26 cellular contexts compared by ENCODE assay signal in genomic region chr10:21191512-21191911, GRCh38.
DNase-seq lines count a peak whose midpoint lies in the region; ATAC-seq, FAIRE-seq and TF ChIP-seq lines count a peak whose summit lies in the region.
"Had no signal": no experiment of that assay in that cellular context is flagged by ENCODE, and none has a peak within 500 bp of the region (broad histone marks: within the 10 kb centered on the region; RNA-seq: fewer than 3 reads in every experiment).

No MANE protein-coding gene starts in this region.

- H3K27ac ChIP-seq in PC-3 (ENCODE audit: low read length) (peak overlapping the region; percentile 75), pancreas (no peak overlapping the region), psoas muscle (no peak overlapping the region)
- H3K27ac ChIP-seq: BLaER1 treated with 17β-estradiol and CSF1 and Interleukin-3, amounts not matched to agents 10 nM and 100 nM; GM23248; neural progenitor cell; VCaP had no signal

- POLR2A ChIA-PET in PC-3 (lab: Charles Lee; ENCODE audit: unreplicated experiment), result interaction anchor here (0.9 kb wide), 1 partner anchor 16 kb away, joined by 6 read pairs; no protein-coding TSS in a partner anchor

- BruUV-seq in Calu3 (replicated peaks; lab: Mats Ljungman, UMichigan) (no TSS peak), PC-3 (replicated peaks; lab: Mats Ljungman, UMichigan) (no TSS peak)

- DNase-seq in Calu3 (peak; percentile 44), PC-3 (peak; percentile 90), dermis microvascular lymphatic vessel endothelial cell (ENCODE audit: low read depth in 2 of 2) (peak; percentile 69 to 76), pancreas (no peak), NCI-H446 treated with DMSO at 0.1 percent for 48 hours (lab: John Stamatoyannopoulos, UW) (no peak), psoas muscle (no peak)
- no peak for DNase-seq in stimulated activated CD4-positive, alpha-beta T cell treated with anti-CD3 and anti-CD28 coated beads, Interleukin-4, amount 100 ng/mL, for 4 hours
- DNase-seq: activated CD4-positive, alpha-beta T cell treated with anti-CD3 and anti-CD28 coated beads, Interleukin-2, amount 10 ng/mL, durations not matched to agents 7 days and 5 days; activated T-cell treated with anti-CD3 and anti-CD28 coated beads, Interleukin-2, amount 50 U/mL, for 4 hours; GM23248; HFFc6; kidney glomerular epithelial cell; NCI-H1092 treated with DMSO at 0.1 percent for 48 hours; NCI-H2029; NCI-H2227 treated with DMSO at 0.1 percent for 48 hours; NCI-H69; posterior cingulate gyrus; RPMI8226; stimulated activated CD4-positive, alpha-beta T cell treated with anti-CD3 and anti-CD28 coated beads, Interleukin-4, amount 100 ng/mL, for 24 hours; substantia nigra had no signal

- ATAC-seq in PC-3 (peak; percentile 54), pancreas (peak in 3 of 4 donors; percentile 39 to 70 (median 62)), psoas muscle (no peak), GM18870 (IDR thresholded peaks at IDR 0.05; ENCODE audit: unreplicated experiment) (no peak)
- ATAC-seq: activated T-cell treated with anti-CD3 and anti-CD28 coated beads, Interleukin-2, amount 50 U/mL, for 4 hours; sciatic nerve; stimulated activated memory B cell treated with anti-CD40 and anti-IgM and Interleukin-4, amounts not matched to agents 10 μg/mL and 1 μg/mL and 100 μg/mL, for 72 hours had no signal

- TF ChIP-seq CTCF in Calu3 (IDR thresholded peaks at IDR 0.05; ENCODE audit: unreplicated experiment) (no peak), PC-3 (conservative IDR thresholded peaks at IDR 0.05; ENCODE audit: low read depth, low read length) (no peak), pancreas (IDR thresholded peaks at IDR 0.05) (no peak), psoas muscle (IDR thresholded peaks at IDR 0.05) (no peak)

- peak overlapping the region; percentile 40 for H3K4me2 ChIP-seq in PC-3 (ENCODE audit: low read length)
- H3K4me2 ChIP-seq: BLaER1 treated with 17β-estradiol and CSF1 and Interleukin-3, amounts not matched to agents 10 nM and 100 nM; neural progenitor cell had no signal

- H3K9me3 ChIP-seq in PC-3 (ENCODE audit: low read length) (no peaks in the 10 kb centered on the region), pancreas (no peaks in the 10 kb centered on the region), psoas muscle (peaks cover 7% of the 10 kb centered on the region)
- H3K9me3 ChIP-seq: BLaER1 treated with 17β-estradiol and CSF1 and Interleukin-3, amounts not matched to agents 10 nM and 100 nM had no signal

- H3K36me3 ChIP-seq in PC-3 (ENCODE audit: low read depth, low read length) (no peaks in the 10 kb centered on the region), pancreas (no peaks in the 10 kb centered on the region), psoas muscle (ENCODE audit: insufficient read depth in 1 of 2, low read depth in 1 of 2) (no peaks in the 10 kb centered on the region)
- H3K36me3 ChIP-seq: BLaER1 treated with 17β-estradiol and CSF1 and Interleukin-3, amounts not matched to agents 10 nM and 100 nM; neural progenitor cell had no signal

- no peaks in the 10 kb centered on the region for H3K9me3 Mint-ChIP-seq in Calu3 (ENCODE audit: low read depth, unreplicated experiment)
- H3K9me3 Mint-ChIP-seq: activated CD4-positive, alpha-beta T cell treated with anti-CD3 and anti-CD28 coated beads, Interleukin-2, amount 10 ng/mL, durations not matched to agents 7 days and 5 days; stimulated activated memory B cell treated with anti-CD40 and anti-IgM and Interleukin-4, amounts not matched to agents 10 μg/mL and 1 μg/mL and 100 μg/mL, for 72 hours had no signal

- no peaks in the 10 kb centered on the region for H3K9me2 ChIP-seq in PC-3 (replicated peaks; ENCODE audit: low read length)

- H3K27ac Mint-ChIP-seq in Calu3 (ENCODE audit: unreplicated experiment), result peak overlapping the region; percentile 89
- H3K27ac Mint-ChIP-seq: activated CD4-positive, alpha-beta T cell treated with anti-CD3 and anti-CD28 coated beads, Interleukin-2, amount 10 ng/mL, durations not matched to agents 7 days and 5 days; HFFc6; neural progenitor cell; stimulated activated memory B cell treated with anti-CD40 and anti-IgM and Interleukin-4, amounts not matched to agents 10 μg/mL and 1 μg/mL and 100 μg/mL, for 72 hours had no signal

- CTCF ChIA-PET in Calu3 (lab: Charles Lee), result interaction anchor here (0.5 to 1.8 kb wide), 6 partner anchors 10 to 94 kb away, joined by 3 to 5 read pairs (median 3); no protein-coding TSS in a partner anchor
- CTCF ChIA-PET in PC-3 (lab: Charles Lee), result interaction anchor here (0.6 kb wide), 1 partner anchor 560 kb away, joined by 3 read pairs; no protein-coding TSS in a partner anchor

- H2AFZ ChIP-seq in PC-3 (ENCODE audit: low read length), result no peak overlapping the region
- H2AFZ ChIP-seq: GM23248, neural progenitor cell had no signal

- no peaks in the 10 kb centered on the region for H3K79me2 ChIP-seq in PC-3 (ENCODE audit: low read length)

- no peaks in the 10 kb centered on the region for H3K27me3 ChIP-seq in PC-3 (ENCODE audit: low read length)
- no peaks in the 10 kb centered on the region for H3K27me3 ChIP-seq in pancreas
- no peaks in the 10 kb centered on the region for H3K27me3 ChIP-seq in psoas muscle (ENCODE audit: insufficient read depth in 3 of 3, low read length in 2 of 3)
- H3K27me3 ChIP-seq: BLaER1 treated with 17β-estradiol and CSF1 and Interleukin-3, amounts not matched to agents 10 nM and 100 nM; neural progenitor cell had no signal

- H3K9ac ChIP-seq in PC-3 (ENCODE audit: low read length), result 0 out of 2 replicates have a peak overlapping the region, but pooled peaks have one; percentile 10
- H3K9ac ChIP-seq: BLaER1 treated with 17β-estradiol and CSF1 and Interleukin-3, amounts not matched to agents 10 nM and 100 nM; GM23248; neural progenitor cell had no signal

- H3F3A ChIP-seq in PC-3 (ENCODE audit: low read length, unreplicated experiment), result no peaks in the 10 kb centered on the region

- H3K36me3 Mint-ChIP-seq in Calu3 (ENCODE audit: insufficient read depth, unreplicated experiment), result peaks cover 11% of the 10 kb centered on the region
- H3K36me3 Mint-ChIP-seq: stimulated activated memory B cell treated with anti-CD40 and anti-IgM and Interleukin-4, amounts not matched to agents 10 μg/mL and 1 μg/mL and 100 μg/mL, for 72 hours had no signal

- H3K4me1 Mint-ChIP-seq in Calu3 (ENCODE audit: low read depth, unreplicated experiment), result peaks cover 44% of the 10 kb centered on the region
- H3K4me1 Mint-ChIP-seq: activated CD4-positive, alpha-beta T cell treated with anti-CD3 and anti-CD28 coated beads, Interleukin-2, amount 10 ng/mL, durations not matched to agents 7 days and 5 days; stimulated activated memory B cell treated with anti-CD40 and anti-IgM and Interleukin-4, amounts not matched to agents 10 μg/mL and 1 μg/mL and 100 μg/mL, for 72 hours had no signal

- no peaks in the 10 kb centered on the region for H3K27me3 Mint-ChIP-seq in Calu3 (ENCODE audit: unreplicated experiment)
- H3K27me3 Mint-ChIP-seq: stimulated activated memory B cell treated with anti-CD40 and anti-IgM and Interleukin-4, amounts not matched to agents 10 μg/mL and 1 μg/mL and 100 μg/mL, for 72 hours had no signal

- intact Hi-C loops in Calu3 (cut with micrococcal nuclease; ENCODE audit: unreplicated experiment) (loop anchor here (5.0 kb wide), 3 partner anchors 76 to 114 kb away; no protein-coding TSS in a partner anchor), PC-3 (cut with micrococcal nuclease) (loop anchor here (1.0 kb wide), 2 partner anchors 17 to 56 kb away; no protein-coding TSS in a partner anchor), pancreas (cut with DNase I) (no loop called here), psoas muscle (cut with DNase I) (no loop called here)

- H3K4me3 Mint-ChIP-seq in Calu3 (ENCODE audit: low read depth, unreplicated experiment), result peak overlapping the region; percentile 16
- H3K4me3 Mint-ChIP-seq: activated CD4-positive, alpha-beta T cell treated with anti-CD3 and anti-CD28 coated beads, Interleukin-2, amount 10 ng/mL, durations not matched to agents 7 days and 5 days; activated T-cell treated with anti-CD3 and anti-CD28 coated beads, Interleukin-2, amount 50 U/mL, for 4 hours; HFFc6; neural progenitor cell; stimulated activated memory B cell treated with anti-CD40 and anti-IgM and Interleukin-4, amounts not matched to agents 10 μg/mL and 1 μg/mL and 100 μg/mL, for 72 hours had no signal

- whole genome bisulfite sequencing in pancreas, 2 donors, result 39 to 48% methylated on average over 2 of the region's 2 CpGs
- 79 to 87% (median 80%) methylated on average over 2 of the region's 2 CpGs for WGBS in psoas muscle, 3 donors

- no peak overlapping the region for H3K4me3 ChIP-seq in PC-3 (ENCODE audit: low read length)
- no peak overlapping the region for H3K4me3 ChIP-seq in pancreas
- H3K4me3 ChIP-seq in psoas muscle, result no peak overlapping the region
- H3K4me3 ChIP-seq: BLaER1 treated with 17β-estradiol and CSF1 and Interleukin-3, amounts not matched to agents 10 nM and 100 nM; GM23248; neural progenitor cell had no signal

- FAIRE-seq in pancreas (lab: Jason Lieb, UNC), result no peak

- peaks cover 38% of the 10 kb centered on the region for H3K4me1 ChIP-seq in PC-3 (ENCODE audit: insufficient read depth, low read length)
- H3K4me1 ChIP-seq in pancreas, result peaks cover 0 to 10% (median 0%) of the 10 kb centered on the region in 3 donors
- no peaks in the 10 kb centered on the region for H3K4me1 ChIP-seq in psoas muscle
- H3K4me1 ChIP-seq: BLaER1 treated with 17β-estradiol and CSF1 and Interleukin-3, amounts not matched to agents 10 nM and 100 nM; neural progenitor cell had no signal

- H4K20me1 ChIP-seq in PC-3 (ENCODE audit: low read length), result no peaks in the 10 kb centered on the region
- H4K20me1 ChIP-seq: BLaER1 treated with 17β-estradiol and CSF1 and Interleukin-3, amounts not matched to agents 10 nM and 100 nM had no signal

Comparison
In these comparisons a context has a peak if more than half of its experiments do, and no peak if none do; other contexts are left out.
1. DNase-seq: peak in Calu3 (single experiment), PC-3 (single experiment) and dermis microvascular lymphatic vessel endothelial cell (2 of 2); none in pancreas (0 of 6), stimulated activated CD4-positive, alpha-beta T cell treated with anti-CD3 and anti-CD28 coated beads, Interleukin-4, amount 100 ng/mL, for 4 hours (0 of 2), NCI-H446 treated with DMSO at 0.1 percent for 48 hours (single experiment) and psoas muscle (0 of 2).
2. ATAC-seq: peak in PC-3 (single experiment) and pancreas (3 of 4); none in psoas muscle (0 of 4) and GM18870 (single experiment).
3. intact Hi-C loops: an anchor here in Calu3 (5.0 kb wide) and PC-3 (1.0 kb wide); none called in pancreas and psoas muscle.